ENCODE assay signal across 1 cellular context in the genomic region with DNA sequence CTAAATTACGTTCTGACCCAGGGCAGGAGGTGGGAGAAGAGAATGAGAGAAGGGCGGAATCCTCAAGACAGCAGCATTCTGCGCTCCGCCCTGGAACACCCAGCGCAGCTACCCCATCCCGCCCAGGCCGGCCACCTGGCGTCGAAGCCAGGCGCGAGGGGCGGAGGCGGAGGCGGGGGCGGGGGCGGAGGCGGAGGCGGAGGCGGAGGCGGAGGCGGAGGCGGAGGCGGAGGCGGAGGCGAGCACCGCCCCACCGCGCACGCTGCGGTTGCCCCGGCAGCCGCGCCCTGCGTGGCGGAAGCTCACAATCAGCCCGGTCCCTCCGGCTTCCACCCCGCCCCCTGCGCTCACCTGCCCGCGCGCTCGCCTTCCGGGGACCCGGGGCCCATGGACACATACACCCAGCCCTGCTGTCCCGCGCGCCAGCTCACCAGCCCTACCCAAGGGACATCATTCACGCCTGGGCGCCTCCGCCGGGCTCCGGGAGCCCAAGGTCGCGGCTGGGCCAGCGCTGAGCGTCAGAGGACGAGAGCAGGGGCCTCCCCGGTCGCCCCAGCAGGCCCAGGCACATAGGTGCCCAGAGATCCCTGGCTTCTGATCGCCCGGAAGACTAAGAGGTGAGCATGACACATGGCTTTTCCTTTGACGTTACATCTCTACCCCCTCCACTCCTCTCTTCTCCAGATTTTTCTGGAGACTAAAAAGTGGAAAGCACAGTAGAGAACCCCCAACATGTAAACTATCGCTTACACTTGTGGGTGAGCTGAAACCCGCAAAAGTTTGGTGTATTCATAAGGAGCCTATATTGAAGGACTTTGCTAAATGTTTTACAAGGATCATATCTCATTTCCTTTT.
A peak's percentile ranks its signal among the peaks of the same experiment; 100 is the strongest.
TF ChIP-seq lines count a peak whose summit lies in the region.

A gene (plus strand): TSS at position 271 of the 855 bp plus-strand sequence. CDS start 3,315 bp downstream, outside the sequence.

TF ChIP-seq in HepG2, 621 proteins besides CTCF, POLR2A, EP300 and RAD21 (continued from another document and continues in another):
- TF ChIP-seq, protein P1, sequence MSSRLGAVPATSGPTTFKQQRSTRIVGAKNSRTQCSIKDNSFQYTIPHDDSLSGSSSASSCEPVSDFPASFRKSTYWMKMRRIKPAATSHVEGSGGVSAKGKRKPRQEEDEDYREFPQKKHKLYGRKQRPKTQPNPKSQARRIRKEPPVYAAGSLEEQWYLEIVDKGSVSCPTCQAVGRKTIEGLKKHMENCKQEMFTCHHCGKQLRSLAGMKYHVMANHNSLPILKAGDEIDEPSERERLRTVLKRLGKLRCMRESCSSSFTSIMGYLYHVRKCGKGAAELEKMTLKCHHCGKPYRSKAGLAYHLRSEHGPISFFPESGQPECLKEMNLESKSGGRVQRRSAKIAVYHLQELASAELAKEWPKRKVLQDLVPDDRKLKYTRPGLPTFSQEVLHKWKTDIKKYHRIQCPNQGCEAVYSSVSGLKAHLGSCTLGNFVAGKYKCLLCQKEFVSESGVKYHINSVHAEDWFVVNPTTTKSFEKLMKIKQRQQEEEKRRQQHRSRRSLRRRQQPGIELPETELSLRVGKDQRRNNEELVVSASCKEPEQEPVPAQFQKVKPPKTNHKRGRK (CRISPR knock-in tag; IDR thresholded peaks at IDR 0.05) = no peak
- TF ChIP-seq KLF9 (CRISPR knock-in tag; IDR thresholded peaks at IDR 0.05; ENCODE audit: low read depth) = no peak; the same call in 1 of the 2 replicates
- TF ChIP-seq FOXK1 (CRISPR knock-in tag; IDR thresholded peaks at IDR 0.05; ENCODE audit: borderline replicate concordance, low read depth) = peak; percentile 65
- peak; percentile 76; the same call in 1 of the 2 replicates for TF ChIP-seq ZNF333 (CRISPR knock-in tag; IDR thresholded peaks at IDR 0.05; ENCODE audit: borderline replicate concordance)
- TF ChIP-seq, protein P2, sequence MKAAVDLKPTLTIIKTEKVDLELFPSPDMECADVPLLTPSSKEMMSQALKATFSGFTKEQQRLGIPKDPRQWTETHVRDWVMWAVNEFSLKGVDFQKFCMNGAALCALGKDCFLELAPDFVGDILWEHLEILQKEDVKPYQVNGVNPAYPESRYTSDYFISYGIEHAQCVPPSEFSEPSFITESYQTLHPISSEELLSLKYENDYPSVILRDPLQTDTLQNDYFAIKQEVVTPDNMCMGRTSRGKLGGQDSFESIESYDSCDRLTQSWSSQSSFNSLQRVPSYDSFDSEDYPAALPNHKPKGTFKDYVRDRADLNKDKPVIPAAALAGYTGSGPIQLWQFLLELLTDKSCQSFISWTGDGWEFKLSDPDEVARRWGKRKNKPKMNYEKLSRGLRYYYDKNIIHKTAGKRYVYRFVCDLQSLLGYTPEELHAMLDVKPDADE (CRISPR knock-in tag; IDR thresholded peaks at IDR 0.05) = no peak
- peak; percentile 73 for TF ChIP-seq POLR2AphosphoS5 (IDR thresholded peaks at IDR 0.05; ENCODE audit: low read depth, low read length)
- no peak for TF ChIP-seq ATF1 (CRISPR knock-in tag; IDR thresholded peaks at IDR 0.05)
- no peak for TF ChIP-seq ZFP36L2 (CRISPR knock-in tag; IDR thresholded peaks at IDR 0.05)
- peak; percentile 94 for TF ChIP-seq ERF (CRISPR knock-in tag; IDR thresholded peaks at IDR 0.05)
- peak; percentile 89 for TF ChIP-seq ELF1 (CRISPR knock-in tag; IDR thresholded peaks at IDR 0.05)
- TF ChIP-seq HNRNPL (IDR thresholded peaks at IDR 0.05; ENCODE audit: low read depth, low read length) = peak; percentile 65; the same call in 1 of the 2 replicates
- peak; percentile 78; the same call in 1 of the 2 replicates for TF ChIP-seq BRCA1 (CRISPR knock-in tag; IDR thresholded peaks at IDR 0.05)
- no peak for TF ChIP-seq ZKSCAN5 (CRISPR knock-in tag; IDR thresholded peaks at IDR 0.05)
- TF ChIP-seq, protein P3, sequence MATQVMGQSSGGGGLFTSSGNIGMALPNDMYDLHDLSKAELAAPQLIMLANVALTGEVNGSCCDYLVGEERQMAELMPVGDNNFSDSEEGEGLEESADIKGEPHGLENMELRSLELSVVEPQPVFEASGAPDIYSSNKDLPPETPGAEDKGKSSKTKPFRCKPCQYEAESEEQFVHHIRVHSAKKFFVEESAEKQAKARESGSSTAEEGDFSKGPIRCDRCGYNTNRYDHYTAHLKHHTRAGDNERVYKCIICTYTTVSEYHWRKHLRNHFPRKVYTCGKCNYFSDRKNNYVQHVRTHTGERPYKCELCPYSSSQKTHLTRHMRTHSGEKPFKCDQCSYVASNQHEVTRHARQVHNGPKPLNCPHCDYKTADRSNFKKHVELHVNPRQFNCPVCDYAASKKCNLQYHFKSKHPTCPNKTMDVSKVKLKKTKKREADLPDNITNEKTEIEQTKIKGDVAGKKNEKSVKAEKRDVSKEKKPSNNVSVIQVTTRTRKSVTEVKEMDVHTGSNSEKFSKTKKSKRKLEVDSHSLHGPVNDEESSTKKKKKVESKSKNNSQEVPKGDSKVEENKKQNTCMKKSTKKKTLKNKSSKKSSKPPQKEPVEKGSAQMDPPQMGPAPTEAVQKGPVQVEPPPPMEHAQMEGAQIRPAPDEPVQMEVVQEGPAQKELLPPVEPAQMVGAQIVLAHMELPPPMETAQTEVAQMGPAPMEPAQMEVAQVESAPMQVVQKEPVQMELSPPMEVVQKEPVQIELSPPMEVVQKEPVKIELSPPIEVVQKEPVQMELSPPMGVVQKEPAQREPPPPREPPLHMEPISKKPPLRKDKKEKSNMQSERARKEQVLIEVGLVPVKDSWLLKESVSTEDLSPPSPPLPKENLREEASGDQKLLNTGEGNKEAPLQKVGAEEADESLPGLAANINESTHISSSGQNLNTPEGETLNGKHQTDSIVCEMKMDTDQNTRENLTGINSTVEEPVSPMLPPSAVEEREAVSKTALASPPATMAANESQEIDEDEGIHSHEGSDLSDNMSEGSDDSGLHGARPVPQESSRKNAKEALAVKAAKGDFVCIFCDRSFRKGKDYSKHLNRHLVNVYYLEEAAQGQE (IDR thresholded peaks at IDR 0.05; ENCODE audit: borderline replicate concordance in 1 of 2, low read depth in 1 of 2, low read length in 2 of 2) = peak in 1 of 2 experiments; percentile 29; a peak in 1 of 4 replicates
- no peak for TF ChIP-seq ZNF652 (CRISPR knock-in tag; IDR thresholded peaks at IDR 0.05; ENCODE audit: borderline replicate concordance, low read depth)
- TF ChIP-seq ZBTB7B (CRISPR knock-in tag; IDR thresholded peaks at IDR 0.05) = peak; percentile 78
- no peak for TF ChIP-seq AKAP8 (CRISPR knock-in tag; IDR thresholded peaks at IDR 0.05)
- TF ChIP-seq, protein P4, sequence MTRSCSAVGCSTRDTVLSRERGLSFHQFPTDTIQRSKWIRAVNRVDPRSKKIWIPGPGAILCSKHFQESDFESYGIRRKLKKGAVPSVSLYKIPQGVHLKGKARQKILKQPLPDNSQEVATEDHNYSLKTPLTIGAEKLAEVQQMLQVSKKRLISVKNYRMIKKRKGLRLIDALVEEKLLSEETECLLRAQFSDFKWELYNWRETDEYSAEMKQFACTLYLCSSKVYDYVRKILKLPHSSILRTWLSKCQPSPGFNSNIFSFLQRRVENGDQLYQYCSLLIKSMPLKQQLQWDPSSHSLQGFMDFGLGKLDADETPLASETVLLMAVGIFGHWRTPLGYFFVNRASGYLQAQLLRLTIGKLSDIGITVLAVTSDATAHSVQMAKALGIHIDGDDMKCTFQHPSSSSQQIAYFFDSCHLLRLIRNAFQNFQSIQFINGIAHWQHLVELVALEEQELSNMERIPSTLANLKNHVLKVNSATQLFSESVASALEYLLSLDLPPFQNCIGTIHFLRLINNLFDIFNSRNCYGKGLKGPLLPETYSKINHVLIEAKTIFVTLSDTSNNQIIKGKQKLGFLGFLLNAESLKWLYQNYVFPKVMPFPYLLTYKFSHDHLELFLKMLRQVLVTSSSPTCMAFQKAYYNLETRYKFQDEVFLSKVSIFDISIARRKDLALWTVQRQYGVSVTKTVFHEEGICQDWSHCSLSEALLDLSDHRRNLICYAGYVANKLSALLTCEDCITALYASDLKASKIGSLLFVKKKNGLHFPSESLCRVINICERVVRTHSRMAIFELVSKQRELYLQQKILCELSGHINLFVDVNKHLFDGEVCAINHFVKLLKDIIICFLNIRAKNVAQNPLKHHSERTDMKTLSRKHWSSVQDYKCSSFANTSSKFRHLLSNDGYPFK (CRISPR knock-in tag; IDR thresholded peaks at IDR 0.05; ENCODE audit: borderline replicate concordance) = peak; percentile 95
- TF ChIP-seq TP53 (CRISPR knock-in tag; conservative IDR thresholded peaks at IDR 0.05) = no peak; the same call in 1 of the 2 replicates
- TF ChIP-seq, protein P5, sequence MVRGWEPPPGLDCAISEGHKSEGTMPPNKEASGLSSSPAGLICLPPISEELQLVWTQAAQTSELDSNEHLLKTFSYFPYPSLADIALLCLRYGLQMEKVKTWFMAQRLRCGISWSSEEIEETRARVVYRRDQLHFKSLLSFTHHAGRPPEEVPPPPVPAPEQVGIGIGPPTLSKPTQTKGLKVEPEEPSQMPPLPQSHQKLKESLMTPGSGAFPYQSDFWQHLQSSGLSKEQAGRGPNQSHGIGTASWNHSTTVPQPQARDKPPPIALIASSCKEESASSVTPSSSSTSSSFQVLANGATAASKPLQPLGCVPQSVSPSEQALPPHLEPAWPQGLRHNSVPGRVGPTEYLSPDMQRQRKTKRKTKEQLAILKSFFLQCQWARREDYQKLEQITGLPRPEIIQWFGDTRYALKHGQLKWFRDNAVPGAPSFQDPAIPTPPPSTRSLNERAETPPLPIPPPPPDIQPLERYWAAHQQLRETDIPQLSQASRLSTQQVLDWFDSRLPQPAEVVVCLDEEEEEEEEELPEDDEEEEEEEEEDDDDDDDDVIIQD (CRISPR knock-in tag; IDR thresholded peaks at IDR 0.05; ENCODE audit: low read depth) = 0 out of 2 replicates have a peak, but pooled peaks have one; percentile 45
- no peak for TF ChIP-seq ZSCAN12 (CRISPR knock-in tag; IDR thresholded peaks at IDR 0.05)
- TF ChIP-seq ZNF737 (CRISPR knock-in tag; IDR thresholded peaks at IDR 0.05; ENCODE audit: borderline replicate concordance) = no peak; the same call in 1 of the 2 replicates
- TF ChIP-seq, protein P6, sequence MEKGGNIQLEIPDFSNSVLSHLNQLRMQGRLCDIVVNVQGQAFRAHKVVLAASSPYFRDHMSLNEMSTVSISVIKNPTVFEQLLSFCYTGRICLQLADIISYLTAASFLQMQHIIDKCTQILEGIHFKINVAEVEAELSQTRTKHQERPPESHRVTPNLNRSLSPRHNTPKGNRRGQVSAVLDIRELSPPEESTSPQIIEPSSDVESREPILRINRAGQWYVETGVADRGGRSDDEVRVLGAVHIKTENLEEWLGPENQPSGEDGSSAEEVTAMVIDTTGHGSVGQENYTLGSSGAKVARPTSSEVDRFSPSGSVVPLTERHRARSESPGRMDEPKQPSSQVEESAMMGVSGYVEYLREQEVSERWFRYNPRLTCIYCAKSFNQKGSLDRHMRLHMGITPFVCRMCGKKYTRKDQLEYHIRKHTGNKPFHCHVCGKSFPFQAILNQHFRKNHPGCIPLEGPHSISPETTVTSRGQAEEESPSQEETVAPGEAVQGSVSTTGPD (CRISPR knock-in tag; IDR thresholded peaks at IDR 0.05) = no peak
- TF ChIP-seq ZFAT (CRISPR knock-in tag; conservative IDR thresholded peaks at IDR 0.05) = 0 out of 2 replicates have a peak, but pooled peaks have one; percentile 21
- peak; percentile 91; the same call in 1 of the 2 replicates for TF ChIP-seq ZNF83 (CRISPR knock-in tag; IDR thresholded peaks at IDR 0.05; ENCODE audit: borderline replicate concordance)
- TF ChIP-seq SAP130 (CRISPR knock-in tag; IDR thresholded peaks at IDR 0.05; ENCODE audit: low read depth) = peak; percentile 98
- TF ChIP-seq SNRNP70 (IDR thresholded peaks at IDR 0.05; ENCODE audit: low read depth, low read length) = no peak
- no peak for TF ChIP-seq SMAD1 (CRISPR knock-in tag; IDR thresholded peaks at IDR 0.05; ENCODE audit: borderline replicate concordance, low read depth)
- no peak for TF ChIP-seq EZH2 (conservative IDR thresholded peaks at IDR 0.05; ENCODE audit: low read depth, low read length)
- no peak; the same call in none of the 2 replicates for TF ChIP-seq ZNF564 (CRISPR knock-in tag; IDR thresholded peaks at IDR 0.05)
- no peak for TF ChIP-seq JUNB (CRISPR knock-in tag; IDR thresholded peaks at IDR 0.05; ENCODE audit: borderline replicate concordance)
- TF ChIP-seq, protein P7, sequence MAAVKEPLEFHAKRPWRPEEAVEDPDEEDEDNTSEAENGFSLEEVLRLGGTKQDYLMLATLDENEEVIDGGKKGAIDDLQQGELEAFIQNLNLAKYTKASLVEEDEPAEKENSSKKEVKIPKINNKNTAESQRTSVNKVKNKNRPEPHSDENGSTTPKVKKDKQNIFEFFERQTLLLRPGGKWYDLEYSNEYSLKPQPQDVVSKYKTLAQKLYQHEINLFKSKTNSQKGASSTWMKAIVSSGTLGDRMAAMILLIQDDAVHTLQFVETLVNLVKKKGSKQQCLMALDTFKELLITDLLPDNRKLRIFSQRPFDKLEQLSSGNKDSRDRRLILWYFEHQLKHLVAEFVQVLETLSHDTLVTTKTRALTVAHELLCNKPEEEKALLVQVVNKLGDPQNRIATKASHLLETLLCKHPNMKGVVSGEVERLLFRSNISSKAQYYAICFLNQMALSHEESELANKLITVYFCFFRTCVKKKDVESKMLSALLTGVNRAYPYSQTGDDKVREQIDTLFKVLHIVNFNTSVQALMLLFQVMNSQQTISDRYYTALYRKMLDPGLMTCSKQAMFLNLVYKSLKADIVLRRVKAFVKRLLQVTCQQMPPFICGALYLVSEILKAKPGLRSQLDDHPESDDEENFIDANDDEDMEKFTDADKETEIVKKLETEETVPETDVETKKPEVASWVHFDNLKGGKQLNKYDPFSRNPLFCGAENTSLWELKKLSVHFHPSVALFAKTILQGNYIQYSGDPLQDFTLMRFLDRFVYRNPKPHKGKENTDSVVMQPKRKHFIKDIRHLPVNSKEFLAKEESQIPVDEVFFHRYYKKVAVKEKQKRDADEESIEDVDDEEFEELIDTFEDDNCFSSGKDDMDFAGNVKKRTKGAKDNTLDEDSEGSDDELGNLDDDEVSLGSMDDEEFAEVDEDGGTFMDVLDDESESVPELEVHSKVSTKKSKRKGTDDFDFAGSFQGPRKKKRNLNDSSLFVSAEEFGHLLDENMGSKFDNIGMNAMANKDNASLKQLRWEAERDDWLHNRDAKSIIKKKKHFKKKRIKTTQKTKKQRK (IDR thresholded peaks at IDR 0.05; ENCODE audit: low read length) = no peak
- TF ChIP-seq, protein P8, sequence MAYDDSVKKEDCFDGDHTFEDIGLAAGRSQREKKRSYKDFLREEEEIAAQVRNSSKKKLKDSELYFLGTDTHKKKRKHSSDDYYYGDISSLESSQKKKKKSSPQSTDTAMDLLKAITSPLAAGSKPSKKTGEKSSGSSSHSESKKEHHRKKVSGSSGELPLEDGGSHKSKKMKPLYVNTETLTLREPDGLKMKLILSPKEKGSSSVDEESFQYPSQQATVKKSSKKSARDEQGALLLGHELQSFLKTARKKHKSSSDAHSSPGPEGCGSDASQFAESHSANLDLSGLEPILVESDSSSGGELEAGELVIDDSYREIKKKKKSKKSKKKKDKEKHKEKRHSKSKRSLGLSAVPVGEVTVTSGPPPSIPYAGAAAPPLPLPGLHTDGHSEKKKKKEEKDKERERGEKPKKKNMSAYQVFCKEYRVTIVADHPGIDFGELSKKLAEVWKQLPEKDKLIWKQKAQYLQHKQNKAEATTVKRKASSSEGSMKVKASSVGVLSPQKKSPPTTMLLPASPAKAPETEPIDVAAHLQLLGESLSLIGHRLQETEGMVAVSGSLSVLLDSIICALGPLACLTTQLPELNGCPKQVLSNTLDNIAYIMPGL (CRISPR knock-in tag; IDR thresholded peaks at IDR 0.05; ENCODE audit: borderline replicate concordance in 1 of 2, low read depth in 1 of 2) = peak; percentile 86 to 91
- peak; percentile 66 for TF ChIP-seq ZNF441 (CRISPR knock-in tag; IDR thresholded peaks at IDR 0.05; ENCODE audit: borderline replicate concordance)
- TF ChIP-seq NBN (conservative IDR thresholded peaks at IDR 0.05) = no peak
